In the genomic region with DNA sequence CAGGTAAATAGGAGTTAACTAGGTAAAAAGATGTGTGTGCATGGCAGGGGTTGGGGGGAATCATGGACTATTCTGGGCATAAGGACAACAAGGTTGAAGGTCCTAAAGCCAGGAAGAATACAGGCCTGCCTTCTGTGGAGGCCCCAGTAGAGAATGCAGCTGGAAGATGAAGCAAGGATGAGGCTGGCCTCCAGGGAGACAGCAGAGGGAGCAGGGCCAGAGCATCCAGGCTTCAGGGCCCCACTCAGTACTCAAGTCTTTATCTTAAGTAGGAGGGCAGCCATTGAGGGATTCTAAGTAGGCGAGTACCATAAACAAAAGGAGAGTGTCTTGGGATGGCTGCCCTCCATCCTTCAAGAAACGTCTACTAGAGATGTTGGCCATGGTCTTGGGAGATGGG, we compare ENCODE assay signal across 24 cellular contexts.
"Had no signal": no experiment of that assay in that cellular context is flagged by ENCODE, and none has a peak within 500 bp of the region (broad histone marks: within the 10 kb centered on the region; RNA-seq: fewer than 3 reads in every experiment).

No MANE protein-coding gene starts in this region.

- H3K4me3 Mint-ChIP-seq: activated naive CD4-positive, alpha-beta T cell treated with anti-CD3 and anti-CD28 coated beads for 36 hours; activated T-cell treated with anti-CD3 and anti-CD28 coated beads, Interleukin-2, amount 50 U/mL, for 24 hours; memory B cell; stimulated activated naive B cell treated with anti-CD40 and anti-IgM and Interleukin-4, amounts not matched to agents 10 μg/mL and 1 μg/mL and 100 μg/mL, for 72 hours; T-helper 17 cell had no signal

- ATAC-seq: gastrocnemius medialis; stimulated activated naive B cell treated with anti-CD40 and anti-IgM and Interleukin-4, amounts not matched to agents 10 μg/mL and 1 μg/mL and 100 μg/mL, for 72 hours; T-helper 17 cell had no signal

- H3K4me1 ChIP-seq: gastrocnemius medialis, testis had no signal

- DNase-seq: activated CD4-positive, alpha-beta T cell treated with anti-CD3 and anti-CD28 coated beads for 1 hour; activated CD8-positive, alpha-beta memory T cell treated with anti-CD3 and anti-CD28 coated beads for 24 hours; activated CD8-positive, alpha-beta memory T cell treated with anti-CD3 and anti-CD28 coated beads, Interleukin-2, amount 50 U/mL, for 4 hours; activated naive CD4-positive, alpha-beta T cell treated with anti-CD3 and anti-CD28 coated beads for 36 hours; activated T-cell treated with anti-CD3 and anti-CD28 coated beads, Interleukin-2, amount 50 U/mL, for 24 hours; amygdala; caudate nucleus; dermis blood vessel endothelial cell; effector CD8-positive, alpha-beta T cell; gastrocnemius medialis; hypothalamus; retina; stimulated activated CD4-positive, alpha-beta T cell treated with anti-CD3 and anti-CD28 coated beads, Interleukin-2, amount 100 ng/mL, for 48 hours; stimulated activated CD8-positive, alpha-beta memory T cell treated with anti-CD3 and anti-CD28 coated beads, Interleukin-4, amount 100 ng/mL, for 48 hours; stimulated activated naive B cell treated with anti-CD40 and anti-IgM and Interleukin-4, amounts not matched to agents 10 μg/mL and 1 μg/mL and 100 μg/mL, for 72 hours; SW 1271; T-helper 17 cell; testis; upper lobe of left lung had no signal

- H3K4me3 ChIP-seq: gastrocnemius medialis, SK-N-MC, testis, upper lobe of left lung had no signal

- H3K27me3 ChIP-seq: gastrocnemius medialis, testis, upper lobe of left lung had no signal

- H3K27ac Mint-ChIP-seq: activated naive CD4-positive, alpha-beta T cell treated with anti-CD3 and anti-CD28 coated beads for 36 hours; activated T-cell treated with anti-CD3 and anti-CD28 coated beads, Interleukin-2, amount 50 U/mL, for 24 hours; activated T-helper 2 cell treated with anti-CD3 and anti-CD28 coated beads, Interferon-gamma antibody, Interleukin-2, Interleukin-4, amounts not matched to agents 10 μg/mL and 5 μg/mL and 100 μg/mL, durations not matched to agents 14 hours and 24 hours and 36 hours; memory B cell; progenitor cell of endocrine pancreas; stimulated activated naive B cell treated with anti-CD40 and anti-IgM and Interleukin-4, amounts not matched to agents 10 μg/mL and 1 μg/mL and 100 μg/mL, for 72 hours; T-helper 17 cell had no signal

- H3K36me3 ChIP-seq: gastrocnemius medialis, upper lobe of left lung had no signal

- H3K4me1 Mint-ChIP-seq: memory B cell, T-helper 17 cell had no signal

- H3K27me3 Mint-ChIP-seq: activated T-cell treated with anti-CD3 and anti-CD28 coated beads, Interleukin-2, amount 50 U/mL, for 24 hours; memory B cell had no signal

- H3K9me3 ChIP-seq: gastrocnemius medialis, testis had no signal

- H3K36me3 Mint-ChIP-seq: memory B cell had no signal

- H3K27ac ChIP-seq: gastrocnemius medialis, testis, upper lobe of left lung, VCaP had no signal
